In the genomic region with DNA sequence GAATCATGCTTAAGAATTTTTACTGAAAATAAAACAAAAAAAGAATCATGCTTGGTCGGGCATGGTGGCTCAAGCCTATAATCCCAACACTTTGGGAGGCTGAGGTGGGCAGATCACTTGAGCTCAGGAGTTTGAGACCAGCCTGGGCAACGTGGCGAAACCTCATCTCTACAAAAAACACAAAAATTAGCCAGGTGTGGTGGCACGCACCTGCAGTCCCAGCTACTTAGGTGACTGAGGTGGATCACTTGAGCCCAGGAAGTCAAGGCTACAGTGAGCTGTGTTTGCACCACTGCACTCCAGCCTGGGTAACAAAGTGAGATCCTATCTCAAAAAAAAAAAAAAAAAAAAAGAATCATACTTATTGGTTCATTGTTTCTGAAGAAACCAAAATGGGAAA, we compare ENCODE assay signal across 4 cellular contexts. TPM values are rescaled to one million over a fixed set of nuclear protein-coding genes. Genes with fewer than 3 reads are reported as not detected.
"Had no signal": no experiment of that assay in that cellular context is flagged by ENCODE, and none has a peak within 500 bp of the region (broad histone marks: within the 10 kb centered on the region; RNA-seq: fewer than 3 reads in every experiment).

No MANE protein-coding gene starts in this region.

RNA-seq across cellular contexts. Expression of a gene that starts 55.9 kb away (rescaled TPM):
- total RNA-seq: LHCN-M2, M059J, MCF 10A, NCI-H460 had no signal
